8 cellular contexts compared by ENCODE assay signal in genomic region chr4:77155631-77156345, GRCh38. TPM values are rescaled to one million over a fixed set of nuclear protein-coding genes. Genes with fewer than 3 reads are reported as not detected.
DNase-seq lines count a peak whose midpoint lies in the region; TF ChIP-seq lines count a peak whose summit lies in the region.

No MANE protein-coding gene starts in this region.

- H3K36me3 ChIP-seq in ACC112 (ENCODE audit: insufficient read depth, low read length) (no peaks in the 10 kb centered on the region; the same call in 1 of the 2 replicates), HUES64 (ENCODE audit: insufficient read depth, low read length) (peaks cover 23% of the 10 kb centered on the region), mesodermal cell (ENCODE audit: control insufficient read depth, insufficient read depth, low read length) (peaks cover 24% of the 10 kb centered on the region)

- DNase-seq in astrocyte of the spinal cord (ENCODE audit: low read depth, low spot score) (no peak), NCI-H2227 treated with DMSO at 0.1 percent for 48 hours (lab: John Stamatoyannopoulos, UW) (no peak), NCI-H2196 (lab: John Stamatoyannopoulos, UW; ENCODE audit: unreplicated experiment) (no peak), posterior vena cava (ENCODE audit: low spot score) (no peak), DMS153 (lab: John Stamatoyannopoulos, UW) (no peak)

- no peak for TF ChIP-seq CTCF in astrocyte of the spinal cord (IDR thresholded peaks at IDR 0.05; ENCODE audit: low read depth, low read length)

- 0 out of 2 replicates have a peak, but pooled peaks cover 6% of the 10 kb centered on the region for H3K27me3 ChIP-seq in ACC112 (ENCODE audit: insufficient read depth, low read length)
- no peaks in the 10 kb centered on the region for H3K27me3 ChIP-seq in HUES64 (ENCODE audit: insufficient read depth, low read length)

- H3K9me3 ChIP-seq in HUES64 (ENCODE audit: insufficient read depth, low read depth, low read length) (no peaks in the 10 kb centered on the region), mesodermal cell (ENCODE audit: control insufficient read depth, low read length) (no peaks in the 10 kb centered on the region)

- H3K9ac ChIP-seq in HUES64 (ENCODE audit: low read depth, low read length): peak overlapping the region; percentile 56

- in situ Hi-C loops in astrocyte of the spinal cord (cut with HindIII; ENCODE audit: low sequenced_read_pairs): no loop called here

- 6% methylated on average over 10 of the region's 14 CpGs for WGBS in HUES64
- WGBS in mesodermal cell (ENCODE audit: insufficient coverage in 2 of 2), 2 experiments: 12 to 33% methylated on average over 4 to 7 of the region's 14 CpGs

- intact Hi-C loops in posterior vena cava (cut with DNase I): loop anchor here in 1 of 2 donors (5.0 to 10.0 kb wide), 2 partner anchors 51 to 78 kb away; partner anchors contain the start of gene CCNI

- H2AFZ ChIP-seq in ACC112 (ENCODE audit: low read length, unreplicated experiment): peak overlapping the region; percentile 93

- peaks cover 6% of the 10 kb centered on the region for H3K79me2 ChIP-seq in ACC112 (ENCODE audit: control insufficient read depth, insufficient read depth, low read length, unreplicated experiment)

- H3K4me3 ChIP-seq in ACC112 (ENCODE audit: low read depth, low read length) (peak overlapping the region; percentile 82), HUES64 (ENCODE audit: low read length) (peak overlapping the region; percentile 70), astrocyte of the spinal cord (ENCODE audit: low read depth, low read length) (peak overlapping the region; percentile 94), mesodermal cell (ENCODE audit: extremely low read depth, insufficient read depth, low read length, poor library complexity, severe bottlenecking) (peak overlapping the region; percentile 95)

- H3K27ac ChIP-seq in ACC112 (ENCODE audit: low read depth, low read length): no peak overlapping the region
- peak overlapping the region; percentile 60 for H3K27ac ChIP-seq in HUES64 (ENCODE audit: low read depth, low read length)
- H3K27ac ChIP-seq in mesodermal cell (ENCODE audit: low read depth, low read length, severe bottlenecking): peak overlapping the region; percentile 74

- H3K4me1 ChIP-seq in ACC112 (ENCODE audit: control insufficient read depth, insufficient read depth, low read length, unreplicated experiment) (peaks cover 12% of the 10 kb centered on the region), HUES64 (ENCODE audit: insufficient read depth, low read length) (peaks cover 37% of the 10 kb centered on the region), mesodermal cell (ENCODE audit: control insufficient read depth, insufficient read depth, low read length, poor library complexity, severe bottlenecking) (peaks cover 14% of the 10 kb centered on the region)

RNA-seq across cellular contexts. Expression of gene CCNG2, which starts 1.2 kb away (rescaled TPM):
- 15.7 TPM for polyA plus RNA-seq in HUES64 (2013, experiment 1 of 2)
- 22.4 TPM for polyA plus RNA-seq in HUES64 (2013, experiment 2 of 2)
- 59.5 TPM for polyA plus RNA-seq in mesodermal cell (2013, experiment 1 of 2)
- polyA plus RNA-seq in mesodermal cell (2013, experiment 2 of 2): 56.4 TPM
- 10 to 100 TPM; 36.6 to 38.0 TPM for total RNA-seq in posterior vena cava
